In genomic region chr18:8703781-8704301, GRCh38 we compare ENCODE assay signal across 8 cellular contexts. TPM values are rescaled to one million over a fixed set of nuclear protein-coding genes. Genes with fewer than 3 reads are reported as not detected.
DNase-seq lines count a peak whose midpoint lies in the region; ATAC-seq and TF ChIP-seq lines count a peak whose summit lies in the region.
"Had no signal": no experiment of that assay in that cellular context is flagged by ENCODE, and none has a peak within 500 bp of the region (broad histone marks: within the 10 kb centered on the region; RNA-seq: fewer than 3 reads in every experiment).

No MANE protein-coding gene starts in this region.

- no peak for TF ChIP-seq CTCF in activated B cell treated with CpG ODN at 0.5 μM for 24 hours (IDR thresholded peaks at IDR 0.05)
- no peak for TF ChIP-seq CTCF in smooth muscle cell (IDR thresholded peaks at IDR 0.05; ENCODE audit: borderline replicate concordance, insufficient read depth, poor library complexity, severe bottlenecking)

- peaks cover 26% of the 10 kb centered on the region for H3K4me1 Mint-ChIP-seq in activated B cell treated with CpG ODN at 0.5 μM for 24 hours

- H3K27me3 ChIP-seq in right cardiac atrium (ENCODE audit: control insufficient read depth, insufficient read depth) (no peaks in the 10 kb centered on the region), smooth muscle cell (ENCODE audit: low read depth) (no peaks in the 10 kb centered on the region)

- CTCF ChIA-PET in activated B cell treated with CpG ODN at 0.5 μM for 24 hours (lab: Charles Lee), result interaction anchor here (1.0 to 2.7 kb wide), 2 partner anchors 278 to 284 kb away, joined by 4 to 9 read pairs; no protein-coding TSS in a partner anchor

- H3K9me3 Mint-ChIP-seq in activated B cell treated with CpG ODN at 0.5 μM for 24 hours, result no peaks in the 10 kb centered on the region

- H3K4me3 ChIP-seq in right cardiac atrium (ENCODE audit: low read length), result no peak overlapping the region
- peak overlapping the region; percentile 53 for H3K4me3 ChIP-seq in smooth muscle cell

- H3K27ac ChIP-seq in right cardiac atrium (ENCODE audit: low read length), result peak overlapping the region; percentile 59
- H3K27ac ChIP-seq in smooth muscle cell (ENCODE audit: low read depth), result no peak overlapping the region

- no peak for ATAC-seq in activated B cell treated with CpG ODN at 0.5 μM for 24 hours (ENCODE audit: low read depth)
- no peak for ATAC-seq in right cardiac atrium
- ATAC-seq in HG03108 (IDR thresholded peaks at IDR 0.05; ENCODE audit: unreplicated experiment), result no peak

- no peak overlapping the region for H3K9ac ChIP-seq in smooth muscle cell (ENCODE audit: low read depth)

- peaks cover 9% of the 10 kb centered on the region for H3K79me2 ChIP-seq in smooth muscle cell (ENCODE audit: low read depth)

- no peaks in the 10 kb centered on the region for H3F3A ChIP-seq in smooth muscle cell (ENCODE audit: low read depth)

- POLR2A ChIA-PET in activated B cell treated with CpG ODN at 0.5 μM for 24 hours (lab: Charles Lee), result interaction anchor here (1.0 kb wide), 1 partner anchor 433 kb away, joined by 3 read pairs; the partner anchor contains the start of gene ANKRD12

- H3K27me3 Mint-ChIP-seq in activated B cell treated with CpG ODN at 0.5 μM for 24 hours, result peaks cover 14% of the 10 kb centered on the region

- peaks cover 6% of the 10 kb centered on the region for H3K36me3 Mint-ChIP-seq in activated B cell treated with CpG ODN at 0.5 μM for 24 hours (ENCODE audit: low read depth)

- H3K27ac Mint-ChIP-seq in activated B cell treated with CpG ODN at 0.5 μM for 24 hours, result no peak overlapping the region

- peak overlapping the region; percentile 86 for H3K4me2 ChIP-seq in smooth muscle cell

- peak overlapping the region; percentile 89 for H3K4me3 Mint-ChIP-seq in activated B cell treated with CpG ODN at 0.5 μM for 24 hours

- H3K4me1 ChIP-seq in right cardiac atrium (ENCODE audit: control insufficient read depth, insufficient read depth, low read length) (peaks cover 4% of the 10 kb centered on the region), smooth muscle cell (ENCODE audit: low read depth) (peaks cover 20% of the 10 kb centered on the region)

- DNase-seq in HK-2 (ENCODE audit: unreplicated experiment) (peak; percentile 64), activated B cell treated with CpG ODN at 0.5 μM for 24 hours (no peak), right cardiac atrium (peak in 1 of 3 donors; percentile 53), smooth muscle cell (lab: John Stamatoyannopoulos, UW; ENCODE audit: unreplicated experiment) (no peak), dermis blood vessel endothelial cell (no peak), midbrain (lab: John Stamatoyannopoulos, UW) (no peak)
- DNase-seq: stimulated activated CD8-positive, alpha-beta memory T cell treated with anti-CD3 and anti-CD28 coated beads, Interleukin-4, amount 100 ng/mL, for 48 hours had no signal

- 62% methylated on average over 16 of the region's 16 CpGs for WGBS in right cardiac atrium
- WGBS in smooth muscle cell (ENCODE audit: low lambda C conversion rate), result 78% methylated on average over 15 of the region's 16 CpGs

- intact Hi-C loops in activated B cell treated with CpG ODN at 0.5 μM for 24 hours (cut with micrococcal nuclease), result loop anchor here (1.0 to 10.0 kb wide), 4 partner anchors 209 to 1211 kb away; partner anchors contain the start of genes PPP4R1, TWSG1 and VAPA
- intact Hi-C loops in right cardiac atrium (cut with DNase I), result loop anchor here in 1 of 4 donors (10.0 kb wide), 1 partner anchor 101 kb away; no protein-coding TSS in a partner anchor

- H3K36me3 ChIP-seq in smooth muscle cell (ENCODE audit: low read depth), result no peaks in the 10 kb centered on the region

- H2AFZ ChIP-seq in smooth muscle cell (ENCODE audit: low read depth), result no peak overlapping the region

- H3K9me3 ChIP-seq in right cardiac atrium (ENCODE audit: control insufficient read depth, low read length), result no peaks in the 10 kb centered on the region
- H3K9me3 ChIP-seq in smooth muscle cell (replicated peaks; ENCODE audit: low read depth), result no peaks in the 10 kb centered on the region

- peaks cover 26% of the 10 kb centered on the region for H4K20me1 ChIP-seq in smooth muscle cell (ENCODE audit: low read depth)

RNA-seq across cellular contexts. Expression of gene MTCL1, which starts 1.5 kb away (rescaled TPM):
- total RNA-seq in activated B cell treated with CpG ODN at 0.5 μM for 24 hours, result 1.9 and 2.9 TPM in 2 replicates
- 1 to 10 TPM; 5.3 to 8.7 (median 6.9) TPM for total RNA-seq in right cardiac atrium
- 6.1 TPM for polyA plus RNA-seq in right cardiac atrium
- total RNA-seq in smooth muscle cell, result 15.2 and 15.3 TPM in 2 replicates
- 5.5 and 9.9 TPM in 2 replicates for polyA plus RNA-seq in smooth muscle cell
- total RNA-seq in dermis blood vessel endothelial cell, result 11.7 and 16.7 TPM in 2 replicates
